Comparison of ENCODE assay signal across 13 cellular contexts in the genomic region with DNA sequence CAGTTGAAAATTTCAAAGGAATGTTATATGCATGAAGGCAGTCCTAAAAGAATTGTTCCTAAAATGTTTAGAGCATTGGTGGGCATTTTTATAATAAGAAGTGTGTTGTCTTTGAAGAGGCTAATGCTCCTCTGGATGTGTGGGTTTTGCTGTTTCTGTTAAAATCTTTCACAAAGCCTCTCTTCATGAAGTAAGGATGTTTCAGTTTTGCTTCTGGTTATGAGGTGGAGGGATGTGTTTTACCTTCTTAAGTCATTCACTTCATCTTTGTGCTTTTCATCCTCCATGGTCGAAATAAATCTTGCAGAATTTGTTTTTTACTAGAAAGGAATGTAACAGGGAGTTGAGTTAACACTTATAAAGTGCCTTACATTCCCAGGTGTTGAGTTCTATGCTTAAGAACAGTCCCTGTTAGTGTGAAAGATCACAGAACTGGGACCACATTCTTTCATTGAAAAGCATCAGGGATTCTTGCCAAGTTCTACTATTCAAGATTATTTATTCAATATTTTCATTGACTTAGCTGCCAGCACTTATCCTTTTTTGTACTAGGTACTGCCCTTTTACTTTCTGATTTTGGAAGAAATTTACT. TPM values are rescaled to one million over a fixed set of nuclear protein-coding genes. Genes with fewer than 3 reads are reported as not detected.
DNase-seq lines count a peak whose midpoint lies in the region; ATAC-seq and TF ChIP-seq lines count a peak whose summit lies in the region.
"Had no signal": no experiment of that assay in that cellular context is flagged by ENCODE, and none has a peak within 500 bp of the region (broad histone marks: within the 10 kb centered on the region; RNA-seq: fewer than 3 reads in every experiment).

No MANE protein-coding gene starts in this region.

- H3K4me1 ChIP-seq in breast epithelium (no peaks in the 10 kb centered on the region), RWPE2 (ENCODE audit: insufficient read depth, poor library complexity, severe bottlenecking) (peaks cover 68% of the 10 kb centered on the region), upper lobe of right lung (no peaks in the 10 kb centered on the region), prostate gland (replicated peaks) (no peaks in the 10 kb centered on the region)

- CTCF ChIA-PET in MCF 10A (lab: Yijun Ruan, JAX): interaction anchor here (0.8 kb wide), 1 partner anchor 644 kb away, joined by 4 read pairs; no protein-coding TSS in a partner anchor

- H3K27me3 ChIP-seq in breast epithelium (no peaks in the 10 kb centered on the region), RWPE2 (ENCODE audit: insufficient read depth, poor library complexity, severe bottlenecking) (no peaks in the 10 kb centered on the region), upper lobe of right lung (no peaks in the 10 kb centered on the region), prostate gland (replicated peaks; ENCODE audit: insufficient read depth) (no peaks in the 10 kb centered on the region)
- H3K27me3 ChIP-seq: cardiac muscle cell had no signal

- H3K4me1 Mint-ChIP-seq in MCF 10A (ENCODE audit: insufficient read depth, unreplicated experiment): peaks cover 57% of the 10 kb centered on the region

- 15% methylated on average over 1 of the region's 1 CpG for WGBS in prostate gland

- H3K9me3 ChIP-seq in breast epithelium: no peaks in the 10 kb centered on the region
- no peaks in the 10 kb centered on the region for H3K9me3 ChIP-seq in RWPE2 (ENCODE audit: severe bottlenecking)
- no peaks in the 10 kb centered on the region for H3K9me3 ChIP-seq in upper lobe of right lung
- H3K9me3 ChIP-seq in prostate gland: no peaks in the 10 kb centered on the region

- H3K27me3 Mint-ChIP-seq in MCF 10A (ENCODE audit: insufficient read depth, unreplicated experiment): no peaks in the 10 kb centered on the region

- H3K36me3 ChIP-seq in breast epithelium (no peaks in the 10 kb centered on the region), RWPE2 (ENCODE audit: low read depth) (no peaks in the 10 kb centered on the region), upper lobe of right lung (no peaks in the 10 kb centered on the region), prostate gland (no peaks in the 10 kb centered on the region)
- H3K36me3 ChIP-seq: cardiac muscle cell had no signal

- peaks cover 7% of the 10 kb centered on the region for H3K9me3 Mint-ChIP-seq in MCF 10A (ENCODE audit: unreplicated experiment)
- H3K9me3 Mint-ChIP-seq: activated T-helper 2 cell treated with anti-CD3 and anti-CD28 coated beads, Interferon-gamma antibody, Interleukin-2, Interleukin-4, amounts not matched to agents 10 μg/mL and 5 μg/mL and 100 μg/mL, durations not matched to agents 14 hours and 24 hours and 36 hours had no signal

- H3K27ac Mint-ChIP-seq in MCF 10A (ENCODE audit: low read depth, unreplicated experiment): peak overlapping the region; percentile 15
- H3K27ac Mint-ChIP-seq: activated T-helper 2 cell treated with anti-CD3 and anti-CD28 coated beads, Interferon-gamma antibody, Interleukin-2, Interleukin-4, amounts not matched to agents 10 μg/mL and 5 μg/mL and 100 μg/mL, durations not matched to agents 14 hours and 24 hours and 36 hours had no signal

- H3K27ac ChIP-seq in breast epithelium: no peak overlapping the region
- H3K27ac ChIP-seq in RWPE2 (ENCODE audit: poor library complexity, severe bottlenecking): peak overlapping the region; percentile 47
- H3K27ac ChIP-seq in upper lobe of right lung: no peak overlapping the region
- no peak overlapping the region for H3K27ac ChIP-seq in prostate gland
- H3K27ac ChIP-seq: cardiac muscle cell had no signal

- H3K4me3 ChIP-seq in breast epithelium (no peak overlapping the region), RWPE2 (ENCODE audit: severe bottlenecking) (no peak overlapping the region), upper lobe of right lung (no peak overlapping the region), prostate gland (no peak overlapping the region)
- H3K4me3 ChIP-seq: cardiac muscle cell had no signal

- BruUV-seq in MCF 10A (replicated peaks; lab: Mats Ljungman, UMichigan): no TSS peak

- H3K36me3 Mint-ChIP-seq in MCF 10A (ENCODE audit: insufficient read depth, unreplicated experiment): peaks cover 6% of the 10 kb centered on the region

- POLR2A ChIA-PET in MCF 10A (lab: Yijun Ruan, JAX): interaction anchor here (0.6 to 2.8 kb wide), 10 partner anchors 9 to 204 kb away, joined by 3 to 16 read pairs (median 4); a partner anchor contains a TSS

- H3K4me3 Mint-ChIP-seq in MCF 10A (ENCODE audit: unreplicated experiment): no peak overlapping the region

- no peak for DNase-seq in MCF 10A (ENCODE audit: unreplicated experiment)
- no peak for DNase-seq in breast epithelium (ENCODE audit: low spot score in 2 of 2)
- no peak for DNase-seq in RWPE2 (ENCODE audit: low spot score)
- DNase-seq in upper lobe of right lung: no peak
- no peak for DNase-seq in prostate gland (ENCODE audit: low spot score)
- no peak for DNase-seq in amniotic stem cell (lab: John Stamatoyannopoulos, UW)
- no peak for DNase-seq in AG08395 (ENCODE audit: low spot score)
- DNase-seq: activated CD4-positive, CD25-positive, alpha-beta regulatory T cell; NCI-H1436 had no signal

- intact Hi-C loops in MCF 10A (cut with micrococcal nuclease) (no loop called here), breast epithelium (cut with DNase I; ENCODE audit: low total_unique reads) (no loop called here), upper lobe of right lung (cut with DNase I) (no loop called here), prostate gland (cut with DNase I) (no loop called here)

- no peak for TF ChIP-seq POLR2A in breast epithelium (IDR thresholded peaks at IDR 0.05)
- no peak for TF ChIP-seq POLR2A in prostate gland (IDR thresholded peaks at IDR 0.05)

- TF ChIP-seq CTCF in MCF 10A (IDR thresholded peaks at IDR 0.05; ENCODE audit: unreplicated experiment) (no peak), breast epithelium (IDR thresholded peaks at IDR 0.05) (no peak), RWPE2 (IDR thresholded peaks at IDR 0.05; ENCODE audit: poor library complexity, severe bottlenecking) (no peak), upper lobe of right lung (IDR thresholded peaks at IDR 0.05) (no peak), prostate gland (IDR thresholded peaks at IDR 0.05) (no peak)

- peak; percentile 80 for ATAC-seq in HG02798 (IDR thresholded peaks at IDR 0.05; ENCODE audit: poor library complexity, unreplicated experiment)
- peak; percentile 24; the same call in 1 of the 3 replicates for ATAC-seq in RWPE2 (ENCODE audit: low read depth)
- peak; percentile 78 for ATAC-seq in upper lobe of right lung
- ATAC-seq: sciatic nerve had no signal

RNA-seq across cellular contexts. Expression of a gene that starts 21.1 kb away (rescaled TPM):
- total RNA-seq in MCF 10A (2022) (14.8 and 19.8 TPM in 2 replicates), breast epithelium (10 to 100 TPM in 2 of 3 donors, under 1 TPM in 1; 0.32 to 50.2 (median 22.3) TPM), upper lobe of right lung (18.4 TPM), prostate gland (10 to 100 TPM; 20.2 to 22.1 TPM)
- total RNA-seq: activated T-helper 2 cell treated with anti-CD3 and anti-CD28 coated beads, Interferon-gamma antibody, Interleukin-2, Interleukin-4, amounts not matched to agents 10 μg/mL and 5 μg/mL and 100 μg/mL, durations not matched to agents 14 hours and 24 hours and 36 hours had no signal

Comparison
In these comparisons a context has a peak if more than half of its experiments do, and no peak if none do; other contexts are left out.
1. ATAC-seq: peak in every context shown above with its lines; median percentile 80 in HG02798; 78 in upper lobe of right lung; 24 in RWPE2.